Comparison of ENCODE assay signal across 22 cellular contexts in the genomic region with DNA sequence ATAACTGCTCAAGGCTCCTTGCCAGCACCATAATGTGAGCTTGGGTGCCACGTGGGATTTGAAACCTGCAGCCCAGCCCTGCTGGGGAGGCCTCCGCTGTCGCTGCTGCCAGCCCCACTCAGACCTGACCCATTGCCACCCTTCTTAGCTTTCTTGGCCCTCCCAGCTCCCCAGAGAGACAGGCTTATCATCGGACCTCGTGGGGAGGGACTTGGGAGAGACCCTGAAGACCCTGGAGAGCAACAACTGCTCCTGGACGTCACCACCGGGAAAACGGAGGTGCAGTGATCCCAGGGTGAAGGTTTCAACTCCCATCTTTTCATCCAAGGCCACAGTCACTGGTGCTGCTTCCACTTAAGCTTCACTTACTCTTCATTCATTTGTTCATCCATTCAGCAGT.
"Had no signal": no experiment of that assay in that cellular context is flagged by ENCODE, and none has a peak within 500 bp of the region (broad histone marks: within the 10 kb centered on the region; RNA-seq: fewer than 3 reads in every experiment).

No MANE protein-coding gene starts in this region.

- H3K9me3 Mint-ChIP-seq: activated B cell treated with CpG ODN at 0.5 μM for 24 hours; activated CD4-positive, alpha-beta T cell treated with anti-CD3 and anti-CD28 coated beads, Interleukin-2, amount 10 ng/mL, durations not matched to agents 24 days and 14 days; activated naive CD4-positive, alpha-beta T cell treated with anti-CD3 and anti-CD28 coated beads for 36 hours; activated T-helper 17 cell treated with anti-CD3 and anti-CD28 coated beads, Interleukin-2, amount 50 U/mL, for 72 hours; brain; T-cell had no signal

- DNase-seq: activated B cell treated with CpG ODN at 0.5 μM for 24 hours; activated CD4-positive, alpha-beta T cell treated with anti-CD3 and anti-CD28 coated beads for 1 hour; activated CD4-positive, alpha-beta T cell treated with anti-CD3 and anti-CD28 coated beads, Interleukin-2, amount 10 ng/mL, durations not matched to agents 24 days and 14 days; activated CD4-positive, alpha-beta T cell treated with anti-CD3 and anti-CD28 coated beads, Interleukin-2, amount 50 U/mL, for 48 hours; activated gamma-delta T cell; activated naive CD4-positive, alpha-beta T cell treated with anti-CD3 and anti-CD28 coated beads for 36 hours; activated T-cell treated with anti-CD3 and anti-CD28 coated beads, Interleukin-2, amount 50 U/mL, for 48 hours; amygdala; Karpas-422; MM.1S; NCI-H1105; NCI-H1436; NCI-H187; NCI-H2081; NCI-H510A treated with DMSO at 0.1 percent for 48 hours; T-cell; T-helper 2 cell; T1000 had no signal

- H3K27me3 Mint-ChIP-seq: activated B cell treated with CpG ODN at 0.5 μM for 24 hours had no signal

- H3K36me3 Mint-ChIP-seq: activated naive CD8-positive, alpha-beta T cell; brain; T-cell had no signal

- H3K27ac Mint-ChIP-seq: activated B cell treated with CpG ODN at 0.5 μM for 24 hours; activated CD4-positive, alpha-beta T cell treated with anti-CD3 and anti-CD28 coated beads, Interleukin-2, amount 10 ng/mL, durations not matched to agents 24 days and 14 days; activated naive CD4-positive, alpha-beta T cell treated with anti-CD3 and anti-CD28 coated beads for 36 hours; activated naive CD8-positive, alpha-beta T cell; activated T-helper 17 cell treated with anti-CD3 and anti-CD28 coated beads, Interleukin-2, amount 50 U/mL, for 72 hours; T-cell had no signal

- H3K4me3 Mint-ChIP-seq: activated B cell treated with CpG ODN at 0.5 μM for 24 hours; activated CD4-positive, alpha-beta T cell treated with anti-CD3 and anti-CD28 coated beads, Interleukin-2, amount 10 ng/mL, durations not matched to agents 24 days and 14 days; activated naive CD4-positive, alpha-beta T cell treated with anti-CD3 and anti-CD28 coated beads for 36 hours; activated naive CD8-positive, alpha-beta T cell; activated T-helper 17 cell treated with anti-CD3 and anti-CD28 coated beads, Interleukin-2, amount 50 U/mL, for 72 hours; brain; T-cell had no signal

- ATAC-seq: activated T-helper 17 cell treated with anti-CD3 and anti-CD28 coated beads, Interleukin-2, amount 50 U/mL, for 72 hours; T-cell had no signal

- H3K4me1 Mint-ChIP-seq: activated B cell treated with CpG ODN at 0.5 μM for 24 hours; activated CD4-positive, alpha-beta T cell treated with anti-CD3 and anti-CD28 coated beads, Interleukin-2, amount 10 ng/mL, durations not matched to agents 24 days and 14 days; activated T-helper 17 cell treated with anti-CD3 and anti-CD28 coated beads, Interleukin-2, amount 50 U/mL, for 72 hours; T-cell had no signal

- H3K27ac ChIP-seq: SK-N-MC had no signal

- H3K4me3 ChIP-seq: SK-N-MC had no signal
